In genomic region chr7:126228356-126229061, GRCh38 we compare ENCODE assay signal across 26 cellular contexts.
A peak's percentile ranks its signal among the peaks of the same experiment; 100 is the strongest.
DNase-seq lines count a peak whose midpoint lies in the region; ATAC-seq lines count a peak whose summit lies in the region.
"Had no signal": no experiment of that assay in that cellular context is flagged by ENCODE, and none has a peak within 500 bp of the region (broad histone marks: within the 10 kb centered on the region; RNA-seq: fewer than 3 reads in every experiment).

No MANE protein-coding gene starts in this region.

- no peaks in the 10 kb centered on the region for H3K36me3 Mint-ChIP-seq in activated T-cell treated with anti-CD3 and anti-CD28 coated beads, Interleukin-2, amount 50 U/mL, for 4 hours (ENCODE audit: insufficient read depth)
- H3K36me3 Mint-ChIP-seq: CD4-positive, alpha-beta memory T cell had no signal

- H3K36me3 ChIP-seq in NT2/D1 (ENCODE audit: insufficient read depth, insufficient read length, low read length) = no peaks in the 10 kb centered on the region
- no peaks in the 10 kb centered on the region for H3K36me3 ChIP-seq in mesendoderm (ENCODE audit: control insufficient read depth, insufficient read depth, low read length)
- H3K36me3 ChIP-seq: Peyer's patch had no signal

- peaks cover 29% of the 10 kb centered on the region for H3K27me3 ChIP-seq in NT2/D1 (ENCODE audit: insufficient read depth, insufficient read length)
- H3K27me3 ChIP-seq in mesendoderm (ENCODE audit: insufficient read depth, low read length, poor library complexity) = no peaks in the 10 kb centered on the region
- H3K27me3 ChIP-seq: Peyer's patch had no signal

- no peak overlapping the region for H4K5ac ChIP-seq in mesendoderm (ENCODE audit: low read length)

- H3K4me3 Mint-ChIP-seq in activated T-cell treated with anti-CD3 and anti-CD28 coated beads, Interleukin-2, amount 50 U/mL, for 4 hours = no peak overlapping the region
- H3K4me3 Mint-ChIP-seq: CD4-positive, alpha-beta memory T cell had no signal

- no peak overlapping the region for H3K4me2 ChIP-seq in mesendoderm (ENCODE audit: low read length)

- H3K4me3 ChIP-seq in NT2/D1 (ENCODE audit: insufficient read length, low read depth) = no peak overlapping the region
- H3K4me3 ChIP-seq in mesendoderm (ENCODE audit: low read length) = no peak overlapping the region
- H3K4me3 ChIP-seq: Peyer's patch had no signal

- no peaks in the 10 kb centered on the region for H3K4me1 Mint-ChIP-seq in activated T-cell treated with anti-CD3 and anti-CD28 coated beads, Interleukin-2, amount 50 U/mL, for 4 hours (ENCODE audit: low read depth)
- H3K4me1 Mint-ChIP-seq: CD4-positive, alpha-beta memory T cell had no signal

- H3K27ac ChIP-seq in mesendoderm (ENCODE audit: low read depth, low read length) = no peak overlapping the region
- H3K27ac ChIP-seq: Peyer's patch had no signal

- no peaks in the 10 kb centered on the region for H3K9me3 ChIP-seq in NT2/D1 (ENCODE audit: insufficient read depth, low read length)
- H3K9me3 ChIP-seq: Peyer's patch had no signal

- no peak overlapping the region for H3K23ac ChIP-seq in mesendoderm (ENCODE audit: low read length)

- H2BK15ac ChIP-seq in mesendoderm (replicated peaks; ENCODE audit: low read depth) = no peak overlapping the region

- no peak overlapping the region for H2AK5ac ChIP-seq in mesendoderm (ENCODE audit: low read length)

- H3K18ac ChIP-seq in mesendoderm (ENCODE audit: low read length) = no peak overlapping the region

- H2BK120ac ChIP-seq in mesendoderm (ENCODE audit: low read depth, low read length) = no peak overlapping the region

- no peak overlapping the region for H4K8ac ChIP-seq in mesendoderm (ENCODE audit: low read depth, low read length)

- H3K9ac ChIP-seq in NT2/D1 (ENCODE audit: insufficient read length, low read depth) = no peak overlapping the region
- no peak overlapping the region for H3K9ac ChIP-seq in mesendoderm (ENCODE audit: low read length)

- H3K4me1 ChIP-seq in NT2/D1 (ENCODE audit: insufficient read depth, insufficient read length) = no peaks in the 10 kb centered on the region
- H3K4me1 ChIP-seq in mesendoderm (ENCODE audit: control insufficient read depth, low read depth, low read length) = no peaks in the 10 kb centered on the region
- H3K4me1 ChIP-seq: Peyer's patch had no signal

- H3K79me1 ChIP-seq in mesendoderm (ENCODE audit: low read length) = no peaks in the 10 kb centered on the region

- no peaks in the 10 kb centered on the region for H3K27me3 Mint-ChIP-seq in activated T-cell treated with anti-CD3 and anti-CD28 coated beads, Interleukin-2, amount 50 U/mL, for 4 hours (ENCODE audit: low read depth)
- H3K27me3 Mint-ChIP-seq: CD4-positive, alpha-beta memory T cell had no signal

- no peak overlapping the region for H2BK5ac ChIP-seq in mesendoderm (ENCODE audit: low read length)

- no peak overlapping the region for H3K4ac ChIP-seq in mesendoderm (ENCODE audit: low read depth, low read length)

- 100% methylated on average over 2 of the region's 4 CpGs for WGBS in mesendoderm (ENCODE audit: extremely low coverage, insufficient coverage, low lambda C conversion rate)

- peaks cover 8% of the 10 kb centered on the region for H3K9me3 Mint-ChIP-seq in activated T-cell treated with anti-CD3 and anti-CD28 coated beads, Interleukin-2, amount 50 U/mL, for 4 hours

- DNase-seq in A172 (ENCODE audit: low spot score) = peak; percentile 3
- DNase-seq in NT2/D1 (ENCODE audit: low read depth, low spot score) = peak; percentile 5
- peak; percentile 62 for DNase-seq in mesendoderm
- no peak for DNase-seq in activated T-cell treated with anti-CD3 and anti-CD28 coated beads, Interleukin-2, amount 50 U/mL, for 4 hours
- no peak for DNase-seq in HT-29 (ENCODE audit: low spot score)
- DNase-seq: AML-193; C1 segment of cervical spinal cord; CD4-positive, alpha-beta memory T cell; DMS 273 treated with DMSO at 0.1 percent for 48 hours; DMS79; EL; IMR-90; KG1; NCI-H1092 treated with DMSO at 0.1 percent for 48 hours; NCI-H146; NCI-H1930; NCI-H2107; NCI-H446 treated with DMSO at 0.1 percent for 48 hours; NCI-H526; OCI-M1; Peyer's patch; SHP77 treated with DMSO at 0.1 percent for 48 hours had no signal

- no peaks in the 10 kb centered on the region for H3K79me2 ChIP-seq in mesendoderm (ENCODE audit: control insufficient read depth, insufficient read depth, low read length)

- peak; percentile 43 for ATAC-seq in GM18867 (IDR thresholded peaks at IDR 0.05; ENCODE audit: unreplicated experiment)
- ATAC-seq in HG03342 (IDR thresholded peaks at IDR 0.05; ENCODE audit: unreplicated experiment) = no peak
- no peak for ATAC-seq in activated T-cell treated with anti-CD3 and anti-CD28 coated beads, Interleukin-2, amount 50 U/mL, for 4 hours
- ATAC-seq in HG03097 (IDR thresholded peaks at IDR 0.05; ENCODE audit: low FRiP score, unreplicated experiment) = no peak
- ATAC-seq: HCT116 had no signal

- H3K56ac ChIP-seq in mesendoderm (ENCODE audit: low read length) = no peak overlapping the region

Comparison
In these comparisons a context has a peak if more than half of its experiments do, and no peak if none do; other contexts are left out.
1. DNase-seq: peak in A172 (single experiment), NT2/D1 (single experiment) and mesendoderm (single experiment); none in activated T-cell treated with anti-CD3 and anti-CD28 coated beads, Interleukin-2, amount 50 U/mL, for 4 hours (single experiment) and HT-29 (single experiment).